17 cellular contexts compared by ENCODE assay signal in the genomic region with DNA sequence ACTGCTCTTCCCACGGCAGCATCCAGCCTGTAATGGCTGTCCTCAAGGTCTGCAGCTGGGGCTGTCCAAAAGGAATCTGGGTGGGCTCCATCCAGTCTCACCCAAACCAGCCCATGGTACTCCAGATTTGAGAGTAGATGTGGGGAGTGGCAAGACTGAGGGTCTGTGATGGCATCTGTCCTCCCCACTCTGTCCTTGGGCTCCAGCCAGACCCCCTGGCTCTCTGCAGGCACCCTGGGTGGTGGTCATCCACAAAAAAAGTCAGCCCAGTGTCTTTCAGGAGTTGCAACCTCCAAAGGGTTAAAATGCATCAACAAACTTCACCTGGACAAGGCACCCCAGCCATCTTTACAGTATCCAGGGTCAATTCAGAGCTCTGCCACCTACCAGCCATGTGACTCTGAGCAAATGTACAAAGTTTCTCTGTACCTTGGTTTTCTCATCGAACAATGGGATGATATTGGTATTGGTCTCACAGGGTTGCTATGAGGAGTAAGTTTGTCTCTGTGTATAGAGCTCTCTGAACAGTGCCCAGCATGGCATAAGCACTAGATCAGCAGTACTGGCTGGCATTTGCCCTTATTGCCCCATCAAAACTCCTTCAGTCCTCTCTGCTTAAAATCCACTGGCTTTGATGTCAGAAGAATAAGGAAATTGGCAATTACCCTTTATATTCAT. TPM values are rescaled to one million over a fixed set of nuclear protein-coding genes. Genes with fewer than 3 reads are reported as not detected.
A peak's percentile ranks its signal among the peaks of the same experiment; 100 is the strongest.
DNase-seq lines count a peak whose midpoint lies in the region; ATAC-seq and TF ChIP-seq lines count a peak whose summit lies in the region.
"Had no signal": no experiment of that assay in that cellular context is flagged by ENCODE, and none has a peak within 500 bp of the region (broad histone marks: within the 10 kb centered on the region; RNA-seq: fewer than 3 reads in every experiment).

No MANE protein-coding gene starts in this region.

- no peak overlapping the region for H3K23ac ChIP-seq in mesenchymal stem cell (ENCODE audit: low read length in 2 of 2)

- H2BK12ac ChIP-seq in mesenchymal stem cell (ENCODE audit: low read length in 2 of 2) = no peak overlapping the region

- H2AFZ ChIP-seq in mesenchymal stem cell (ENCODE audit: low read depth, low read length) = no peak overlapping the region
- H2AFZ ChIP-seq: GM23338 had no signal

- H3K4me3 Mint-ChIP-seq in activated CD8-positive, alpha-beta memory T cell treated with anti-CD3 and anti-CD28 coated beads, Interleukin-2, amount 10 ng/mL, durations not matched to agents 7 days and 5 days = no peak overlapping the region
- H3K4me3 Mint-ChIP-seq: CD8-positive, alpha-beta memory T cell; GM23338 had no signal

- DNase-seq in activated CD8-positive, alpha-beta memory T cell treated with anti-CD3 and anti-CD28 coated beads, Interleukin-2, amount 10 ng/mL, durations not matched to agents 7 days and 5 days = peak; percentile 19
- no peak for DNase-seq in activated CD8-positive, alpha-beta memory T cell treated with anti-CD3 and anti-CD28 coated beads, Interleukin-2, amount 50 U/mL, for 4 hours
- DNase-seq in mesenchymal stem cell = no peak
- DNase-seq in upper lobe of right lung = no peak
- DNase-seq in activated T-cell treated with anti-CD3 and anti-CD28 coated beads, Interleukin-2, amount 50 U/mL, for 48 hours = no peak
- no peak for DNase-seq in sigmoid colon
- DNase-seq: 8988T; AML-193; Caco-2; CD8-positive, alpha-beta memory T cell; DND-41; GDM1 had no signal

- no peaks in the 10 kb centered on the region for H3K36me3 Mint-ChIP-seq in activated CD8-positive, alpha-beta memory T cell treated with anti-CD3 and anti-CD28 coated beads, Interleukin-2, amount 10 ng/mL, durations not matched to agents 7 days and 5 days
- H3K36me3 Mint-ChIP-seq: CD8-positive, alpha-beta memory T cell had no signal

- no peak overlapping the region for H3K4me3 ChIP-seq in esophagus (ENCODE audit: low read depth in 1 of 2, low read length in 2 of 2)
- no peak overlapping the region for H3K4me3 ChIP-seq in mesenchymal stem cell (ENCODE audit: insufficient read depth in 1 of 2, low read depth in 1 of 2, low read length in 2 of 2)
- no peak overlapping the region for H3K4me3 ChIP-seq in upper lobe of right lung
- no peak overlapping the region for H3K4me3 ChIP-seq in sigmoid colon
- H3K4me3 ChIP-seq: BLaER1, GM23338, HAP-1 had no signal

- H3K4me1 ChIP-seq in esophagus (ENCODE audit: control insufficient read depth in 2 of 2, insufficient read depth in 2 of 2, low read length in 1 of 2) = peaks cover 0 to 3% of the 10 kb centered on the region in 2 donors
- H3K4me1 ChIP-seq in mesenchymal stem cell (ENCODE audit: control insufficient read depth, insufficient read depth, low read depth, low read length) = no peaks in the 10 kb centered on the region
- no peaks in the 10 kb centered on the region for H3K4me1 ChIP-seq in upper lobe of right lung
- peaks cover 0 to 12% (median 2%) of the 10 kb centered on the region in 4 donors for H3K4me1 ChIP-seq in sigmoid colon
- H3K4me1 ChIP-seq: Caco-2, HAP-1 had no signal

- no peaks in the 10 kb centered on the region for H3K9me3 Mint-ChIP-seq in activated CD8-positive, alpha-beta memory T cell treated with anti-CD3 and anti-CD28 coated beads, Interleukin-2, amount 10 ng/mL, durations not matched to agents 7 days and 5 days (ENCODE audit: low read depth)
- H3K9me3 Mint-ChIP-seq: CD8-positive, alpha-beta memory T cell had no signal

- no peak overlapping the region for H4K91ac ChIP-seq in mesenchymal stem cell (ENCODE audit: low read length)

- H2BK15ac ChIP-seq in mesenchymal stem cell (ENCODE audit: low read depth, poor library complexity, severe bottlenecking) = peak overlapping the region; percentile 30

- TF ChIP-seq POLR2A in sigmoid colon (IDR thresholded peaks at IDR 0.05) = no peak

- H3K27ac ChIP-seq in esophagus (ENCODE audit: low read depth in 2 of 2, low read length in 1 of 2) = peak overlapping the region; percentile 57 to 60
- H3K27ac ChIP-seq in mesenchymal stem cell (ENCODE audit: low read length, poor library complexity, severe bottlenecking) = no peak overlapping the region
- H3K27ac ChIP-seq in upper lobe of right lung = no peak overlapping the region
- H3K27ac ChIP-seq in sigmoid colon = peak overlapping the region in 1 of 4 donors; percentile 11
- H3K27ac ChIP-seq: BLaER1 had no signal

- no peak overlapping the region for H4K8ac ChIP-seq in mesenchymal stem cell (ENCODE audit: low read length)

- TF ChIP-seq EP300 in sigmoid colon (IDR thresholded peaks at IDR 0.05) = no peak

- no peak overlapping the region for H2AK5ac ChIP-seq in mesenchymal stem cell (ENCODE audit: low read length, severe bottlenecking)

- H2BK120ac ChIP-seq in mesenchymal stem cell (ENCODE audit: low read depth, low read length) = no peak overlapping the region

- no peaks in the 10 kb centered on the region for H3K79me1 ChIP-seq in mesenchymal stem cell (replicated peaks; ENCODE audit: low read length, poor library complexity, severe bottlenecking)

- H3K27me3 Mint-ChIP-seq in activated CD8-positive, alpha-beta memory T cell treated with anti-CD3 and anti-CD28 coated beads, Interleukin-2, amount 10 ng/mL, durations not matched to agents 7 days and 5 days = peaks cover 32% of the 10 kb centered on the region

- H3K4me2 ChIP-seq in mesenchymal stem cell (ENCODE audit: low read length, poor library complexity, severe bottlenecking) = no peak overlapping the region
- H3K4me2 ChIP-seq: BLaER1, GM23338 had no signal

- H3K27me3 ChIP-seq in esophagus (ENCODE audit: control insufficient read depth in 1 of 2, insufficient read depth in 2 of 2, low read length in 2 of 2) (no peaks in the 10 kb centered on the region), mesenchymal stem cell (ENCODE audit: control insufficient read depth in 1 of 2, insufficient read depth in 1 of 2, low read length in 2 of 2) (peaks cover 0 to 3% of the 10 kb centered on the region in 2 experiments), upper lobe of right lung (no peaks in the 10 kb centered on the region), sigmoid colon (no peaks in the 10 kb centered on the region)
- H3K27me3 ChIP-seq: BLaER1 had no signal

- no peak overlapping the region for H2BK5ac ChIP-seq in mesenchymal stem cell (ENCODE audit: low read depth, low read length, poor library complexity, severe bottlenecking)

- CTCF ChIA-PET in activated CD8-positive, alpha-beta memory T cell treated with anti-CD3 and anti-CD28 coated beads, Interleukin-2, amount 10 ng/mL, durations not matched to agents 7 days and 5 days (lab: Charles Lee) = no interaction called here

- 71 to 76% methylated on average over 2 of the region's 2 CpGs for WGBS in esophagus, 2 donors
- 100% methylated on average over 1 of the region's 2 CpGs for WGBS in mesenchymal stem cell
- 64 to 80% methylated on average over 2 of the region's 2 CpGs for WGBS in sigmoid colon, 2 donors

- intact Hi-C loops in upper lobe of right lung (cut with DNase I) = no loop called here
- intact Hi-C loops in sigmoid colon (cut with DNase I) = no loop called here

- peaks cover 2% of the 10 kb centered on the region for H3K4me1 Mint-ChIP-seq in activated CD8-positive, alpha-beta memory T cell treated with anti-CD3 and anti-CD28 coated beads, Interleukin-2, amount 10 ng/mL, durations not matched to agents 7 days and 5 days

- H3K4ac ChIP-seq in mesenchymal stem cell (ENCODE audit: low read depth in 1 of 2, low read length in 2 of 2) = no peak overlapping the region

- H3K36me3 ChIP-seq in esophagus (ENCODE audit: control insufficient read depth in 2 of 2, insufficient read depth in 2 of 2, low read length in 1 of 2) = no peaks in the 10 kb centered on the region
- H3K36me3 ChIP-seq in mesenchymal stem cell (ENCODE audit: control insufficient read depth in 1 of 2, insufficient read depth in 2 of 2, low read depth in 1 of 2, low read length in 2 of 2) = no peaks in the 10 kb centered on the region
- no peaks in the 10 kb centered on the region for H3K36me3 ChIP-seq in upper lobe of right lung
- H3K36me3 ChIP-seq in sigmoid colon = no peaks in the 10 kb centered on the region
- H3K36me3 ChIP-seq: BLaER1, HAP-1 had no signal

- H3K27ac Mint-ChIP-seq in activated CD8-positive, alpha-beta memory T cell treated with anti-CD3 and anti-CD28 coated beads, Interleukin-2, amount 10 ng/mL, durations not matched to agents 7 days and 5 days = no peak overlapping the region
- H3K27ac Mint-ChIP-seq: GM23338 had no signal

- no peak for TF ChIP-seq CTCF in upper lobe of right lung (IDR thresholded peaks at IDR 0.05)
- TF ChIP-seq CTCF in sigmoid colon (IDR thresholded peaks at IDR 0.05) = no peak

- no peaks in the 10 kb centered on the region for H3K9me3 ChIP-seq in esophagus (ENCODE audit: control insufficient read depth in 2 of 2, insufficient read depth in 1 of 2, low read depth in 1 of 2, low read length in 1 of 2)
- H3K9me3 ChIP-seq in mesenchymal stem cell (ENCODE audit: control insufficient read depth, low read length) = peaks cover 4% of the 10 kb centered on the region
- no peaks in the 10 kb centered on the region for H3K9me3 ChIP-seq in upper lobe of right lung
- no peaks in the 10 kb centered on the region for H3K9me3 ChIP-seq in sigmoid colon
- H3K9me3 ChIP-seq: HAP-1 had no signal

- no peak for ATAC-seq in activated CD8-positive, alpha-beta memory T cell treated with anti-CD3 and anti-CD28 coated beads, Interleukin-2, amount 10 ng/mL, durations not matched to agents 7 days and 5 days
- peak; percentile 46 for ATAC-seq in upper lobe of right lung
- ATAC-seq in SK-N-SH treated with all-trans-retinoic acid at 6 μM for 48 hours = no peak
- ATAC-seq: GM23338 had no signal

- H3K14ac ChIP-seq in mesenchymal stem cell (ENCODE audit: low read length in 2 of 2) = no peak overlapping the region

- no peak overlapping the region for H3K9ac ChIP-seq in mesenchymal stem cell (ENCODE audit: low read length)
- H3K9ac ChIP-seq: BLaER1 had no signal

- peak overlapping the region in 1 of 2 experiments; percentile 12 for H3K18ac ChIP-seq in mesenchymal stem cell (ENCODE audit: low read depth in 1 of 2, low read length in 2 of 2)

TF ChIP-seq in SK-N-SH treated with all-trans-retinoic acid at 6 μM for 48 hours, 23 proteins besides CTCF, POLR2A, EP300 and RAD21 (continues in another document):
- TF ChIP-seq ESRRG (CRISPR knock-in tag; IDR thresholded peaks at IDR 0.05) (no peak), GLIS3 (CRISPR knock-in tag; IDR thresholded peaks at IDR 0.05) (no peak), BACH2 (CRISPR knock-in tag; IDR thresholded peaks at IDR 0.05; ENCODE audit: borderline replicate concordance) (no peak)

RNA-seq across cellular contexts. Expression of a gene that starts 7.3 kb away (rescaled TPM):
- total RNA-seq in activated CD8-positive, alpha-beta memory T cell treated with anti-CD3 and anti-CD28 coated beads, Interleukin-2, amount 10 ng/mL, durations not matched to agents 7 days and 5 days = under 1 TPM; 0.05 to 0.06 TPM
- polyA plus RNA-seq in esophagus (1 to 10 TPM; 3.2 to 6.7 TPM), sigmoid colon (1 to 10 TPM in 2 of 3 donors, under 1 TPM in 1; 0.23 to 7.8 (median 2.4) TPM)
- 71.1 TPM for polyA plus RNA-seq in mesenchymal stem cell (2013, experiment 1 of 2)
- polyA plus RNA-seq in mesenchymal stem cell (2013, experiment 2 of 2) = 71.6 TPM
- total RNA-seq in upper lobe of right lung (10.2 TPM), sigmoid colon (10 to 100 TPM; 10.4 to 33.0 (median 16.8) TPM)
- polyA plus RNA-seq: CD8-positive, alpha-beta memory T cell had no signal

Comparison
In these comparisons a context has a peak if more than half of its experiments do, and no peak if none do; other contexts are left out.
1. H3K27ac ChIP-seq: peak in esophagus (2 of 2); none in mesenchymal stem cell (single experiment) and upper lobe of right lung (single experiment).
2. RNA of a gene that starts 7.3 kb away (total RNA-seq): 10.4 to 33.0 TPM in sigmoid colon and 10.2 TPM in upper lobe of right lung (single experiment); 0.05 to 0.06 TPM in activated CD8-positive, alpha-beta memory T cell treated with anti-CD3 and anti-CD28 coated beads, Interleukin-2, amount 10 ng/mL, durations not matched to agents 7 days and 5 days; every median in the first group is over 10 times any median in the second.